Comparison of ENCODE assay signal across 8 cellular contexts in genomic region chr17:35577826-35578194, GRCh38. TPM values are rescaled to one million over a fixed set of nuclear protein-coding genes. Genes with fewer than 3 reads are reported as not detected.
DNase-seq lines count a peak whose midpoint lies in the region; ATAC-seq, FAIRE-seq and TF ChIP-seq lines count a peak whose summit lies in the region.

No MANE protein-coding gene starts in this region.

- DNase-seq in GM12892 (ENCODE audit: insufficient read length) (no peak), RKO (ENCODE audit: low spot score) (peak; percentile 40), endodermal cell (no peak), GM10266 (ENCODE audit: extremely low spot score) (no peak)
- peak in 1 of 10 donors; percentile 10 for DNase-seq in naive thymus-derived CD8-positive, alpha-beta T cell
- DNase-seq in activated CD4-positive, CD25-positive, alpha-beta regulatory T cell treated with anti-CD3 and anti-CD28 coated beads, Interleukin-2, amount 50 U/mL, for 72 hours, result no peak
- no peak for DNase-seq in activated CD4-positive, alpha-beta T cell treated with anti-CD3 and anti-CD28 coated beads, Interleukin-2, amount 50 U/mL, for 1 hour

- peak overlapping the region; percentile 94 for H3K4me3 Mint-ChIP-seq in endodermal cell
- peak overlapping the region; percentile 93 to 100 (median 98) for H3K4me3 Mint-ChIP-seq in naive thymus-derived CD8-positive, alpha-beta T cell

- no peaks in the 10 kb centered on the region for H3K9me3 Mint-ChIP-seq in endodermal cell
- no peaks in the 10 kb centered on the region for H3K9me3 Mint-ChIP-seq in naive thymus-derived CD8-positive, alpha-beta T cell

- no peaks in the 10 kb centered on the region for H3K27me3 ChIP-seq in endodermal cell (ENCODE audit: control insufficient read depth, insufficient read depth, low read length, poor library complexity, severe bottlenecking)

- POLR2A ChIA-PET in naive thymus-derived CD8-positive, alpha-beta T cell (lab: Charles Lee), result interaction anchor here (0.8 to 5.5 kb wide), 21 partner anchors 10 to 489 kb away, joined by 3 to 84 read pairs (median 6); partner anchors contain the start of genes AP2B1, NLE1, SLFN12L and SLFN14

- no peaks in the 10 kb centered on the region for H3K4me1 ChIP-seq in endodermal cell (ENCODE audit: control insufficient read depth, insufficient read depth, low read length)

- H3K9me3 ChIP-seq in endodermal cell (ENCODE audit: control insufficient read depth, low read length), result no peaks in the 10 kb centered on the region

- no peak for TF ChIP-seq CTCF in endodermal cell (conservative IDR thresholded peaks at IDR 0.05)
- no peak for TF ChIP-seq CTCF in GM10266 (IDR thresholded peaks at IDR 0.05; ENCODE audit: control insufficient read depth, insufficient read depth, low read depth, missing control alignments)

- peak; percentile 79 for FAIRE-seq in GM12892 (lab: Jason Lieb, UNC)

- H3K4me3 ChIP-seq in endodermal cell (ENCODE audit: low read length), result peak overlapping the region; percentile 94

- peaks cover 6% of the 10 kb centered on the region for H3K27me3 Mint-ChIP-seq in endodermal cell (ENCODE audit: insufficient read depth)
- H3K27me3 Mint-ChIP-seq in naive thymus-derived CD8-positive, alpha-beta T cell, result no peaks in the 10 kb centered on the region

- ATAC-seq in naive thymus-derived CD8-positive, alpha-beta T cell, result no peak
- ATAC-seq in GM21447 (IDR thresholded peaks at IDR 0.05; ENCODE audit: unreplicated experiment), result no peak

- WGBS in endodermal cell (ENCODE audit: insufficient coverage in 1 of 2, insufficient read length in 1 of 2), 2 experiments, result 20 to 23% methylated on average over 8 of the region's 8 CpGs

- no peak for TF ChIP-seq POLR2A in GM12892 (IDR thresholded peaks at IDR 0.05; ENCODE audit: low read depth, low read length)

- peak overlapping the region; percentile 76 for H3K9ac ChIP-seq in endodermal cell (ENCODE audit: extremely low read depth, low read length, poor library complexity, severe bottlenecking)

- H3K36me3 Mint-ChIP-seq in endodermal cell (ENCODE audit: low read depth), result no peaks in the 10 kb centered on the region
- H3K36me3 Mint-ChIP-seq in naive thymus-derived CD8-positive, alpha-beta T cell, result peaks cover 0 to 17% (median 0%) of the 10 kb centered on the region in 3 donors

- H3K36me3 ChIP-seq in endodermal cell (ENCODE audit: control insufficient read depth, insufficient read depth, low read length), result peaks cover 30% of the 10 kb centered on the region

- H3K4me1 Mint-ChIP-seq in endodermal cell, result peaks cover 7% of the 10 kb centered on the region
- peaks cover 10 to 30% (median 27%) of the 10 kb centered on the region in 4 donors for H3K4me1 Mint-ChIP-seq in naive thymus-derived CD8-positive, alpha-beta T cell

- H3K27ac ChIP-seq in endodermal cell (ENCODE audit: low read depth, low read length), result no peak overlapping the region

- H3K27ac Mint-ChIP-seq in endodermal cell, result peak overlapping the region; percentile 96
- peak overlapping the region; percentile 98 to 100 (median 99) for H3K27ac Mint-ChIP-seq in naive thymus-derived CD8-positive, alpha-beta T cell

RNA-seq across cellular contexts. Expression of gene PEX12, which starts 0.6 kb away (rescaled TPM):
- 5.6 TPM for polyA plus RNA-seq in GM12892 (2012; ENCODE audit: missing spikeins)
- total RNA-seq in endodermal cell, result 1 to 10 TPM; 4.0 to 4.8 TPM
- 6.7 TPM for polyA plus RNA-seq in endodermal cell (2013, experiment 1 of 2)
- polyA plus RNA-seq in endodermal cell (2013, experiment 2 of 2), result 5.6 TPM
- total RNA-seq in naive thymus-derived CD8-positive, alpha-beta T cell, result 1 to 10 TPM; 6.8 TPM
- polyA plus RNA-seq in naive thymus-derived CD8-positive, alpha-beta T cell, result 1 to 10 TPM; 1.7 to 2.5 (median 1.9) TPM

RNA-seq across cellular contexts. Expression of gene AP2B1, which starts 9.3 kb away (rescaled TPM):
- 47.2 TPM for polyA plus RNA-seq in GM12892 (2012; ENCODE audit: missing spikeins)
- total RNA-seq in endodermal cell, result 100 to 1,000 TPM; 255 to 258 TPM
- polyA plus RNA-seq in endodermal cell (2013, experiment 1 of 2), result 150 TPM
- polyA plus RNA-seq in endodermal cell (2013, experiment 2 of 2), result 143 TPM
- total RNA-seq in naive thymus-derived CD8-positive, alpha-beta T cell, result 100 to 1,000 TPM; 140 to 150 TPM
- 10 to 100 TPM; 50.3 to 65.7 (median 52.0) TPM for polyA plus RNA-seq in naive thymus-derived CD8-positive, alpha-beta T cell

RNA-seq across cellular contexts. Expression of gene SLFN14, which starts 17.2 kb away (rescaled TPM):
- polyA plus RNA-seq in GM12892 (2012; ENCODE audit: missing spikeins), result 0.42 TPM
- not detected for total RNA-seq in endodermal cell
- polyA plus RNA-seq in endodermal cell (2013, experiment 1 of 2), result not detected
- polyA plus RNA-seq in endodermal cell (2013, experiment 2 of 2), result not detected
- not detected for total RNA-seq in naive thymus-derived CD8-positive, alpha-beta T cell
- polyA plus RNA-seq in naive thymus-derived CD8-positive, alpha-beta T cell, result under 1 TPM; 0.06 to 0.33 (median 0.13) TPM

RNA-seq across cellular contexts. Expression of gene SLFN12L, which starts 40.3 kb away (rescaled TPM):
- 10.2 TPM for polyA plus RNA-seq in GM12892 (2012; ENCODE audit: missing spikeins)
- total RNA-seq in endodermal cell, result not detected
- polyA plus RNA-seq in endodermal cell (2013, experiment 1 of 2), result not detected
- polyA plus RNA-seq in endodermal cell (2013, experiment 2 of 2), result not detected
- total RNA-seq in naive thymus-derived CD8-positive, alpha-beta T cell, result 10 to 100 TPM; 44.7 to 51.1 TPM
- 10 to 100 TPM in 2 of 3 donors, 1 to 10 TPM in 1; 9.6 to 12.3 (median 10.9) TPM for polyA plus RNA-seq in naive thymus-derived CD8-positive, alpha-beta T cell
